ENCODE assay signal across 19 cellular contexts in the genomic region with DNA sequence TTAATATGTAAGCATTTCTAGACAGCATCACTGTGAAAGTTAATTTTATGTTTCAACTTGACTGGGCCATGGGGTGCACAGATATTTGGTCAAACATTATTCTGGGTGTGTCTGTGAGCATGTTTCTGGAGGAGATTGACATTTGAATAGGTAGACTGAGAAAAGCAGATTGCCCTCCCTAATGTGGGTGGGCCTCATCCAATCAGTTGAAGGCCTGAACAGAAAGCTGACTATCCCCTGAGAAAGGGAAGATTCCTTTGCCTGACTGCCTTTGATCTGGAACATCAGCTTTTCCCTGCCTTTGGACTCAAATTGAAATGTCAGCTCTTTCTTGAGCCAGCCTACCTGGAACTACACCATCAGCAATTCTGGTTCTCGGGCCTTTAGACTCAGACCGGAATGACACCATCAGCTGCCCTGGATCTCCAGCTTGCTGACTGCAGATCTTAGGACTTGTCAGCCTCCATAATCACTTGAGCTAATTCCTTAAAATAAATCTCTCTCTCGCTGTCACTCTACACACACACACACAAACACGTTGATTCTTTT. TPM values are rescaled to one million over a fixed set of nuclear protein-coding genes. Genes with fewer than 3 reads are reported as not detected.
"Had no signal": no experiment of that assay in that cellular context is flagged by ENCODE, and none has a peak within 500 bp of the region (broad histone marks: within the 10 kb centered on the region; RNA-seq: fewer than 3 reads in every experiment).

No MANE protein-coding gene starts in this region.

- H3K4me3 ChIP-seq: SJCRH30 had no signal

- H3K27me3 ChIP-seq: SJCRH30 had no signal

- H3K9me3 ChIP-seq: SJCRH30 had no signal

- H3K27ac Mint-ChIP-seq: IgD-negative memory B cell had no signal

- ATAC-seq: Panc1, PC-3, Right ventricle myocardium inferior had no signal

- H3K4me3 Mint-ChIP-seq: IgD-negative memory B cell had no signal

- H3K27ac ChIP-seq: SJCRH30 had no signal

- H3K36me3 Mint-ChIP-seq: IgD-negative memory B cell had no signal

- H3K36me3 ChIP-seq: SJCRH30 had no signal

- DNase-seq: NCI-H1092, NCI-H1105 treated with DMSO at 0.1 percent for 48 hours, NCI-H1417 treated with DMSO at 0.1 percent for 48 hours, NCI-H146, NCI-H1694 treated with DMSO at 0.1 percent for 48 hours, NCI-H1930, NCI-H2081, NCI-H2107, NCI-H2227 treated with DMSO at 0.1 percent for 48 hours, NCI-H524, NCI-H526 treated with DMSO at 0.1 percent for 48 hours, NCI-H748 treated with DMSO at 0.1 percent for 48 hours, SHP77 treated with DMSO at 0.1 percent for 48 hours, SJCRH30 had no signal

- H3K4me1 ChIP-seq: SJCRH30 had no signal

RNA-seq across cellular contexts. Expression of gene HTR7, which starts 8.3 kb away (rescaled TPM):
- total RNA-seq: Right ventricle myocardium inferior had no signal
- polyA plus RNA-seq: IgD-negative memory B cell had no signal

RNA-seq across cellular contexts. Expression of gene ANKRD1, which starts 54.8 kb away (rescaled TPM):
- total RNA-seq: OCI-LY7 had no signal
- polyA plus RNA-seq: IgD-negative memory B cell had no signal
